Comparison of ENCODE assay signal across 22 cellular contexts in genomic region chr6:20604159-20604558, GRCh38.
DNase-seq lines count a peak whose midpoint lies in the region; ATAC-seq, FAIRE-seq and TF ChIP-seq lines count a peak whose summit lies in the region.
"Had no signal": no experiment of that assay in that cellular context is flagged by ENCODE, and none has a peak within 500 bp of the region (broad histone marks: within the 10 kb centered on the region; RNA-seq: fewer than 3 reads in every experiment).

No MANE protein-coding gene starts in this region.

- H3K27ac ChIP-seq in K562 (ENCODE audit: extremely low read depth, low read depth, low read length) = no peak overlapping the region
- H3K27ac ChIP-seq: 22Rv1, A549, C4-2B had no signal

- H3K4me3 Mint-ChIP-seq in activated CD4-positive, alpha-beta T cell treated with anti-CD3 and anti-CD28 coated beads, Interleukin-2, amount 10 ng/mL, durations not matched to agents 7 days and 5 days = no peak overlapping the region
- H3K4me3 Mint-ChIP-seq: CD4-positive, alpha-beta T cell; H9; IgD-negative memory B cell had no signal

- POLR2A ChIA-PET in K562 (lab: Yijun Ruan, JAX) = no interaction called here
- POLR2A ChIA-PET in activated CD4-positive, alpha-beta T cell treated with anti-CD3 and anti-CD28 coated beads, Interleukin-2, amount 10 ng/mL, durations not matched to agents 7 days and 5 days (lab: Charles Lee) = no interaction called here

- BruUV-seq in K562 (replicated peaks; lab: Mats Ljungman, UMichigan) = no TSS peak

- no peaks in the 10 kb centered on the region for H3K9me3 ChIP-seq in K562 (replicated peaks; ENCODE audit: control insufficient read depth, insufficient read depth, low read depth, low read length)
- H3K9me3 ChIP-seq: A549, Caco-2 had no signal

- H3K4me1 Mint-ChIP-seq in activated CD4-positive, alpha-beta T cell treated with anti-CD3 and anti-CD28 coated beads, Interleukin-2, amount 10 ng/mL, durations not matched to agents 7 days and 5 days = peaks cover 2% of the 10 kb centered on the region

- no peaks in the 10 kb centered on the region for H3K36me3 ChIP-seq in K562 (ENCODE audit: control insufficient read depth, insufficient read depth, low read length)

- ATAC-seq in K562 (peak; percentile 74), GM21529 (IDR thresholded peaks at IDR 0.05; ENCODE audit: unreplicated experiment) (no peak)
- ATAC-seq: A549, GM12878, HepG2 had no signal

- DNase-seq in DMS 273 (lab: John Stamatoyannopoulos, UW; ENCODE audit: unreplicated experiment) (peak; percentile 88), HUDEP-2 (lab: John Stamatoyannopoulos, UW; ENCODE audit: unreplicated experiment in 76 of 76) (peak in 64 of 76 experiments; percentile 14 to 87 (median 50)), NCI-H446 treated with DMSO at 0.1 percent for 48 hours (lab: John Stamatoyannopoulos, UW) (peak; percentile 99), K562 (ENCODE audit: extremely low read depth in 1 of 4, low spot score in 3 of 4) (peak in 2 of 4 experiments; percentile 33 to 41), T1000 (lab: John Stamatoyannopoulos, UW) (no peak), Kasumi-1 (lab: John Stamatoyannopoulos, UW) (no peak)
- no peak for DNase-seq in activated CD4-positive, alpha-beta T cell treated with anti-CD3 and anti-CD28 coated beads, Interleukin-2, amount 10 ng/mL, durations not matched to agents 7 days and 5 days
- DNase-seq: AML-193; Caco-2; CD4-positive, alpha-beta T cell; DMS79 treated with DMSO at 0.1 percent for 48 hours; H9 had no signal

- no peak for TF ChIP-seq CTCF in K562 (IDR thresholded peaks at IDR 0.05 in 2 of 3, conservative IDR thresholded peaks at IDR 0.05 in 1 of 3; ENCODE audit: insufficient read depth in 2 of 3, low read depth in 1 of 3, low read length in 3 of 3)

- TF ChIP-seq POLR2A in K562 (conservative IDR thresholded peaks at IDR 0.05) = no peak

- peaks cover 25% of the 10 kb centered on the region for H3K36me3 Mint-ChIP-seq in activated CD4-positive, alpha-beta T cell treated with anti-CD3 and anti-CD28 coated beads, Interleukin-2, amount 10 ng/mL, durations not matched to agents 7 days and 5 days (ENCODE audit: low read depth)

- H3K27ac Mint-ChIP-seq in activated CD4-positive, alpha-beta T cell treated with anti-CD3 and anti-CD28 coated beads, Interleukin-2, amount 10 ng/mL, durations not matched to agents 7 days and 5 days = no peak overlapping the region
- H3K27ac Mint-ChIP-seq: CD4-positive, alpha-beta T cell; H9; IgD-negative memory B cell had no signal

- no peaks in the 10 kb centered on the region for H3K27me3 ChIP-seq in K562 (ENCODE audit: control insufficient read depth in 2 of 2, insufficient read depth in 2 of 2, low read length in 2 of 2)

- no peak overlapping the region for H3K9ac ChIP-seq in K562 (ENCODE audit: insufficient read depth in 1 of 2, low read depth in 2 of 2, low read length in 2 of 2)

- no peak; the same call in 1 of the 2 replicates for TF ChIP-seq EP300 in K562 (IDR thresholded peaks at IDR 0.05; ENCODE audit: low read length)

- FAIRE-seq in K562 (lab: Jason Lieb, UNC) = no peak
- FAIRE-seq: A549, D721Med, GM12878, H1, HepG2, HTR-8/SVneo had no signal

- H3K79me2 ChIP-seq in K562 (ENCODE audit: control insufficient read depth, insufficient read depth, low read length) = no peaks in the 10 kb centered on the region

- no peaks in the 10 kb centered on the region for H3K9me1 ChIP-seq in K562 (ENCODE audit: control insufficient read depth, insufficient read depth, low read length)

- H3K27me3 Mint-ChIP-seq in activated CD4-positive, alpha-beta T cell treated with anti-CD3 and anti-CD28 coated beads, Interleukin-2, amount 10 ng/mL, durations not matched to agents 7 days and 5 days = no peaks in the 10 kb centered on the region
- H3K27me3 Mint-ChIP-seq: CD4-positive, alpha-beta T cell; IgD-negative memory B cell had no signal

- CTCF ChIA-PET in K562 (lab: Yijun Ruan, JAX; ENCODE audit: low intra/inter-chr PET ratio) = no interaction called here
- CTCF ChIA-PET in activated CD4-positive, alpha-beta T cell treated with anti-CD3 and anti-CD28 coated beads, Interleukin-2, amount 10 ng/mL, durations not matched to agents 7 days and 5 days (lab: Charles Lee) = no interaction called here

- H2AFZ ChIP-seq in K562 (ENCODE audit: low read depth, low read length) = no peak overlapping the region

- H3K4me1 ChIP-seq in K562 (replicated peaks in 1 of 2; ENCODE audit: control insufficient read depth in 2 of 2, insufficient read depth in 2 of 2, low read length in 2 of 2) = peaks cover 0 to 8% of the 10 kb centered on the region in 2 experiments; a peak in 2 of 5 replicates
- H3K4me1 ChIP-seq: A549 had no signal

- no peaks in the 10 kb centered on the region for H4K20me1 ChIP-seq in K562 (replicated peaks; ENCODE audit: control insufficient read depth, insufficient read depth, low read length)

- TF ChIP-seq RAD21 in K562 (CRISPR knock-in tag; conservative IDR thresholded peaks at IDR 0.05 in 1 of 2, IDR thresholded peaks at IDR 0.05 in 1 of 2) = no peak

- H3K4me3 ChIP-seq in K562 = no peak overlapping the region
- H3K4me3 ChIP-seq: A549, GM12878 had no signal

- intact Hi-C loops in K562 (cut with micrococcal nuclease) = no loop called here

- H3K4me2 ChIP-seq in K562 (ENCODE audit: insufficient read depth, low read length) = no peak overlapping the region
- H3K4me2 ChIP-seq: A549 had no signal

- in situ Hi-C loops in K562 (cut with MboI) = no loop called here

- H3K9me3 Mint-ChIP-seq in activated CD4-positive, alpha-beta T cell treated with anti-CD3 and anti-CD28 coated beads, Interleukin-2, amount 10 ng/mL, durations not matched to agents 7 days and 5 days = peaks cover 2% of the 10 kb centered on the region
- H3K9me3 Mint-ChIP-seq: CD4-positive, alpha-beta T cell; H9; IgD-negative memory B cell had no signal

TF ChIP-seq in K562, 482 proteins besides CTCF, POLR2A, EP300 and RAD21 (continues in another document):
- TF ChIP-seq TAF1 (IDR thresholded peaks at IDR 0.05; ENCODE audit: control insufficient read depth, extremely low read depth, insufficient read depth, low read length, severe bottlenecking) = no peak
- TF ChIP-seq MCM5 (IDR thresholded peaks at IDR 0.05; ENCODE audit: low read depth) = no peak
- no peak for TF ChIP-seq STAT6 (CRISPR knock-in tag; IDR thresholded peaks at IDR 0.05)
- TF ChIP-seq PHTF2 (CRISPR knock-in tag; IDR thresholded peaks at IDR 0.05) = no peak
- TF ChIP-seq NCOR1 (IDR thresholded peaks at IDR 0.05) = peak; percentile 64
- TF ChIP-seq ERF (CRISPR knock-in tag; IDR thresholded peaks at IDR 0.05) = no peak
- no peak for TF ChIP-seq FOXO4 (CRISPR knock-in tag; IDR thresholded peaks at IDR 0.05)
- no peak for TF ChIP-seq PHF8 (IDR thresholded peaks at IDR 0.05; ENCODE audit: borderline replicate concordance, low read length)
- TF ChIP-seq PHF21A (IDR thresholded peaks at IDR 0.05; ENCODE audit: borderline replicate concordance, low read depth) = no peak
- no peak for TF ChIP-seq ZNF347 (CRISPR knock-in tag; IDR thresholded peaks at IDR 0.05; ENCODE audit: low read depth)
- TF ChIP-seq MCM2 (IDR thresholded peaks at IDR 0.05; ENCODE audit: low read depth) = no peak
- TF ChIP-seq NCOA6 (IDR thresholded peaks at IDR 0.05) = no peak
- TF ChIP-seq HNRNPL (IDR thresholded peaks at IDR 0.05; ENCODE audit: low read depth, low read length) = no peak
- TF ChIP-seq RFX1 (IDR thresholded peaks at IDR 0.05) = no peak
- no peak for TF ChIP-seq DLX4 (CRISPR knock-in tag; IDR thresholded peaks at IDR 0.05)
- TF ChIP-seq ZBTB26 (CRISPR knock-in tag; IDR thresholded peaks at IDR 0.05) = no peak

Comparison
In these comparisons a context has a peak if more than half of its experiments do, and no peak if none do; other contexts are left out.
1. DNase-seq: peak in DMS 273 (single experiment), HUDEP-2 (64 of 76) and NCI-H446 treated with DMSO at 0.1 percent for 48 hours (single experiment); none in T1000 (single experiment), activated CD4-positive, alpha-beta T cell treated with anti-CD3 and anti-CD28 coated beads, Interleukin-2, amount 10 ng/mL, durations not matched to agents 7 days and 5 days (single experiment) and Kasumi-1 (0 of 2).